In the genomic region with DNA sequence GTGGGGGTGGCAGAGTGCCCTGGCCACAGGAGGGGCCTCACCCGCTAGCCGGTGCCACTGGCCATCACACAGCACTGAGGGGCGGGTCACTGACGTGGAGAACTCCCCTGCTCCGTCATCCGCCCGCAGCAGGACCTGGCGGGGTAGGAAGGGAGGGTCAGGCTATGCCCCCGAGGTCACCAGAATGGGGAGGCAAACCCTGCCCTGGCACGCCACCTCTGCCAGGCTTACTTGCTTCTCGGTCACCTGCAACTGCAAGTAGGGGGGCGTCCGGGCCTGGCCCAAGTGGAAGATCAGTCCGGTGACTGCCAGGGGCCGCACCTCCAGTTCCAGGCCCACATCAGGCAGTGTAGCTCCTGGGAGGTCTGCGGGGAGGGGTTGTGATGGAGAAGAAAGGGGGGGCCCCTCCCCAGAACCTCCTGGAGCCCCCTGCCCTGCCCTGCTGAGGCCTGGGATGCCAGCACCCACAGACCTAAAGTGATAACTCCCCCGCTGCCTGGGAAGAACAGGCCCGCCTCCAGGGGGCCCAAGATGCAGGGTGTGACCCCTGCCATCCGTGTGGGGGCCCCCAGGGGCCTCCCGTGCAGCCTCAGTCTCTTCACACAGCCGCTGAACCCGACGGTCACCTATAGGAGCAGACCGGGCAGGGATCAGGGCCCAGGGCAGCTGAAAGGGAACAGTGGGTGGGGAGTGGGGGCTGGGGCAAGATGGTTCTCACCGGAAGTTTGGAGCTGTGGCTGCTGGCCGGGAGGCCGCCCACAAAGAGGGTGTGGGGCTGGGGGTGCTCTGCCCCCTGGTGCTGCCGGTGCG, we compare ENCODE assay signal across 15 cellular contexts. TPM values are rescaled to one million over a fixed set of nuclear protein-coding genes. Genes with fewer than 3 reads are reported as not detected.
DNase-seq lines count a peak whose midpoint lies in the region; ATAC-seq and TF ChIP-seq lines count a peak whose summit lies in the region.
"Had no signal": no experiment of that assay in that cellular context is flagged by ENCODE, and none has a peak within 500 bp of the region (broad histone marks: within the 10 kb centered on the region; RNA-seq: fewer than 3 reads in every experiment).

No MANE protein-coding gene starts in this region.

- POLR2A ChIA-PET in IMR-90 (lab: Charles Lee; ENCODE audit: unreplicated experiment): no interaction called here

- peak overlapping the region; percentile 76 for H2AK9ac ChIP-seq in IMR-90 (replicated peaks; ENCODE audit: low read depth, low read length, poor library complexity)

- no peak for TF ChIP-seq POLR2A in IMR-90 (IDR thresholded peaks at IDR 0.05; ENCODE audit: low read depth, low read length)
- TF ChIP-seq POLR2A in sigmoid colon (IDR thresholded peaks at IDR 0.05): no peak
- no peak for TF ChIP-seq POLR2A in tibial nerve (IDR thresholded peaks at IDR 0.05)

- CTCF ChIA-PET in IMR-90 (lab: Yijun Ruan, JAX): no interaction called here

- H2AFZ ChIP-seq in IMR-90 (replicated peaks; ENCODE audit: low read length, poor library complexity): peak overlapping the region; percentile 41

- no peak overlapping the region for H2BK20ac ChIP-seq in IMR-90 (ENCODE audit: low read depth, low read length)

- TF ChIP-seq EP300 in sigmoid colon (IDR thresholded peaks at IDR 0.05): no peak
- TF ChIP-seq EP300 in tibial nerve (IDR thresholded peaks at IDR 0.05): no peak

- WGBS in IMR-90 (ENCODE audit: extremely low coverage in 2 of 2, insufficient read length in 1 of 2), 2 experiments: 88% methylated on average over 15 of the region's 29 CpGs; no CpG with 5 or more reads in 1 of the 2 experiments
- 80 to 87% methylated on average over 29 of the region's 29 CpGs for WGBS in sigmoid colon, 2 donors
- WGBS in tibial nerve, 2 donors: 80 to 87% methylated on average over 11 to 29 of the region's 29 CpGs

- dilution Hi-C loops in IMR-90 (cut with HindIII; ENCODE audit: low sequenced_read_pairs, unreplicated experiment): no loop called here

- H3K18ac ChIP-seq in IMR-90 (ENCODE audit: low read depth, low read length): no peak overlapping the region

- in situ Hi-C loops in IMR-90 (cut with MboI; ENCODE audit: low sequenced_read_pairs): loop anchor here (5.0 kb wide), 1 partner anchor 72 kb away; no protein-coding TSS in a partner anchor

- H2BK15ac ChIP-seq in IMR-90 (ENCODE audit: low read depth, low read length): no peak overlapping the region

- DNase-seq in GM06990 (ENCODE audit: extremely low read depth, insufficient read length): no peak
- no peak for DNase-seq in IMR-90
- DNase-seq in choroid plexus epithelial cell (ENCODE audit: low read depth): no peak
- DNase-seq in sigmoid colon: no peak
- DNase-seq in tibial nerve (ENCODE audit: low spot score in 2 of 2): no peak
- no peak for DNase-seq in kidney tubule cell (ENCODE audit: low spot score)
- DNase-seq: CD8-positive, alpha-beta T cell; Kasumi-1; NCI-H1930; NCI-H2171; NCI-H82; SJCRH30; SW 1271 had no signal

- H3K4me3 ChIP-seq in GM06990 (replicated peaks; ENCODE audit: low read depth, low read length) (no peak overlapping the region), IMR-90 (ENCODE audit: insufficient read depth, low read depth, low read length) (no peak overlapping the region), choroid plexus epithelial cell (ENCODE audit: low read depth, low read length) (no peak overlapping the region), sigmoid colon (no peak overlapping the region), tibial nerve (no peak overlapping the region)
- H3K4me3 ChIP-seq: SJCRH30 had no signal

- H3K27ac ChIP-seq in IMR-90 (ENCODE audit: insufficient read depth, low read length): no peak overlapping the region
- H3K27ac ChIP-seq in sigmoid colon: peak overlapping the region in 3 of 4 donors; percentile 43 to 58 (median 54)
- H3K27ac ChIP-seq in tibial nerve: peak overlapping the region in 1 of 4 donors; percentile 41
- H3K27ac ChIP-seq: SJCRH30 had no signal

- peaks cover 21% of the 10 kb centered on the region for H4K20me1 ChIP-seq in IMR-90 (ENCODE audit: insufficient read depth, low read length)

- no peaks in the 10 kb centered on the region for H3K9me3 ChIP-seq in IMR-90 (ENCODE audit: control insufficient read depth, insufficient read depth, low read length)
- no peaks in the 10 kb centered on the region for H3K9me3 ChIP-seq in sigmoid colon
- no peaks in the 10 kb centered on the region for H3K9me3 ChIP-seq in tibial nerve
- H3K9me3 ChIP-seq: SJCRH30 had no signal

- no peak; the same call in 1 of the 2 replicates for ATAC-seq in IMR-90 (ENCODE audit: low read depth)
- ATAC-seq in HG02588 (IDR thresholded peaks at IDR 0.05; ENCODE audit: unreplicated experiment): no peak
- ATAC-seq: CD8-positive, alpha-beta T cell; HCT116 had no signal

- TF ChIP-seq CTCF in GM06990 (IDR thresholded peaks at IDR 0.05; ENCODE audit: insufficient read depth, low read length, poor library complexity, severe bottlenecking) (peak; percentile 11), IMR-90 (conservative IDR thresholded peaks at IDR 0.05; ENCODE audit: low read depth, low read length) (no peak), choroid plexus epithelial cell (conservative IDR thresholded peaks at IDR 0.05; ENCODE audit: low read depth, low read length) (peak; percentile 5), sigmoid colon (IDR thresholded peaks at IDR 0.05) (no peak), tibial nerve (IDR thresholded peaks at IDR 0.05) (no peak)

- H2BK5ac ChIP-seq in IMR-90 (ENCODE audit: low read depth, low read length, poor library complexity, severe bottlenecking): no peak overlapping the region

- H3K36me3 ChIP-seq in GM06990 (ENCODE audit: control insufficient read depth, insufficient read depth, low read length) (peaks cover 29% of the 10 kb centered on the region), IMR-90 (ENCODE audit: control insufficient read depth, insufficient read depth, low read length) (peaks cover 64% of the 10 kb centered on the region), sigmoid colon (peaks cover 86 to 97% (median 89%) of the 10 kb centered on the region in 4 donors), tibial nerve (peaks cover 10 to 99% (median 28%) of the 10 kb centered on the region in 3 donors)

- no peak overlapping the region for H2BK120ac ChIP-seq in IMR-90 (ENCODE audit: low read depth, low read length)

- H3K23ac ChIP-seq in IMR-90 (ENCODE audit: low read depth, low read length): no peak overlapping the region

- H4K5ac ChIP-seq in IMR-90 (ENCODE audit: low read depth, low read length): no peak overlapping the region

- H3K4me2 ChIP-seq in IMR-90 (ENCODE audit: low read depth, low read length): no peak overlapping the region

- no TSS peak for BruUV-seq in IMR-90 (replicated peaks; lab: Mats Ljungman, UMichigan)

- H3K27me3 ChIP-seq in GM06990 (replicated peaks; ENCODE audit: control insufficient read depth, insufficient read depth, low read length) (no peaks in the 10 kb centered on the region), IMR-90 (ENCODE audit: control insufficient read depth, insufficient read depth, low read length) (no peaks in the 10 kb centered on the region), sigmoid colon (no peaks in the 10 kb centered on the region), tibial nerve (no peaks in the 10 kb centered on the region)
- H3K27me3 ChIP-seq: SJCRH30 had no signal

- H3K56ac ChIP-seq in IMR-90 (ENCODE audit: extremely low read depth, insufficient read depth, low read length): no peak overlapping the region

- TF ChIP-seq RAD21 in IMR-90 (IDR thresholded peaks at IDR 0.05; ENCODE audit: low read length): no peak

- no peak overlapping the region for H2AK5ac ChIP-seq in IMR-90 (ENCODE audit: low read depth, low read length)

- no peaks in the 10 kb centered on the region for H3K9me1 ChIP-seq in IMR-90 (ENCODE audit: insufficient read depth, low read length)

- no peak overlapping the region for H4K8ac ChIP-seq in IMR-90 (ENCODE audit: low read depth in 2 of 2, low read length in 2 of 2)

- no peak overlapping the region for H3K4ac ChIP-seq in IMR-90 (ENCODE audit: low read depth, low read length)

- intact Hi-C loops in IMR-90 (cut with micrococcal nuclease): loop anchor here (10.0 kb wide), 1 partner anchor 185 kb away; no protein-coding TSS in a partner anchor
- intact Hi-C loops in sigmoid colon (cut with DNase I): loop anchor here (5.0 kb wide), 1 partner anchor 37 kb away; no protein-coding TSS in a partner anchor

- H4K91ac ChIP-seq in IMR-90 (ENCODE audit: insufficient read depth, low read depth, low read length): no peak overlapping the region

- H3K14ac ChIP-seq in IMR-90 (replicated peaks; ENCODE audit: low read depth, low read length): no peak overlapping the region

- H3K79me1 ChIP-seq in IMR-90 (ENCODE audit: low read depth in 1 of 2, low read length in 2 of 2): peaks cover 0 to 12% of the 10 kb centered on the region in 2 experiments; a peak in 1 of 4 replicates

- H3K4me1 ChIP-seq in IMR-90 (ENCODE audit: control insufficient read depth, insufficient read depth, low read length) (peaks cover 2% of the 10 kb centered on the region; the same call in 1 of the 2 replicates), sigmoid colon (peaks cover 0 to 31% (median 16%) of the 10 kb centered on the region in 4 donors), tibial nerve (peaks cover 0 to 20% (median 3%) of the 10 kb centered on the region in 4 donors)
- H3K4me1 ChIP-seq: SJCRH30 had no signal

- H3K9ac ChIP-seq in IMR-90 (ENCODE audit: low read depth, low read length): no peak overlapping the region

TF ChIP-seq in IMR-90, 13 proteins besides CTCF, POLR2A, EP300 and RAD21 (continues in another document):
- TF ChIP-seq NFE2L2 (IDR thresholded peaks at IDR 0.05; ENCODE audit: low read depth, low read length): no peak

RNA-seq across cellular contexts. Expression of gene ADRM1, which starts 7.4 kb away (rescaled TPM):
- total RNA-seq in IMR-90 (2012; rRNA removed) (96.9 and 103 TPM in 2 replicates), sigmoid colon (100 to 1,000 TPM; 100 to 130 (median 119) TPM), tibial nerve (100 to 1,000 TPM; 111 to 132 (median 129) TPM)
- polyA plus RNA-seq in IMR-90 (2012; rRNA removed) (149 and 188 TPM in 2 replicates), sigmoid colon (100 to 1,000 TPM in 1 of 3 donors, 10 to 100 TPM in 2; 61.3 to 102 (median 77.7) TPM)
- polyA plus RNA-seq in IMR-90 (2012; cell fraction: cytosol; rRNA removed): 188 and 201 TPM in 2 replicates
- polyA plus RNA-seq in IMR-90 (2012; cell fraction: nucleus; rRNA removed; ENCODE audit: low replicate concordance): 76.7 and 165 TPM in 2 replicates

RNA-seq across cellular contexts. Expression of gene LAMA5, which starts 57.0 kb away (rescaled TPM):
- total RNA-seq in IMR-90 (2012; rRNA removed) (0.56 and 0.90 TPM in 2 replicates), sigmoid colon (100 to 1,000 TPM in 3 of 4 donors, 10 to 100 TPM in 1; 53.5 to 409 (median 134) TPM), tibial nerve (100 to 1,000 TPM in 3 of 4 donors, 10 to 100 TPM in 1; 95.2 to 230 (median 139) TPM)
- polyA plus RNA-seq in IMR-90 (2012; rRNA removed) (7.3 and 11.4 TPM in 2 replicates), sigmoid colon (10 to 100 TPM in 1 of 3 donors, 1 to 10 TPM in 2; 1.8 to 56.5 (median 3.2) TPM)
- 15.0 and 17.8 TPM in 2 replicates for polyA plus RNA-seq in IMR-90 (2012; cell fraction: cytosol; rRNA removed)
- polyA plus RNA-seq in IMR-90 (2012; cell fraction: nucleus; rRNA removed; ENCODE audit: low replicate concordance): 27.9 and 77.8 TPM in 2 replicates

Comparison
In these comparisons a context has a peak if more than half of its experiments do, and no peak if none do; other contexts are left out.
1. CTCF ChIP-seq: peak in GM06990 (single experiment) and choroid plexus epithelial cell (single experiment); none in IMR-90 (single experiment), sigmoid colon (0 of 4) and tibial nerve (0 of 5).
2. RNA of gene LAMA5, which starts 57.0 kb away (total RNA-seq): 95.2 to 230 TPM in tibial nerve and 53.5 to 409 TPM in sigmoid colon; 0.56 to 0.90 TPM in IMR-90; every median in the first group is over 10 times any median in the second.